In the genomic region with DNA sequence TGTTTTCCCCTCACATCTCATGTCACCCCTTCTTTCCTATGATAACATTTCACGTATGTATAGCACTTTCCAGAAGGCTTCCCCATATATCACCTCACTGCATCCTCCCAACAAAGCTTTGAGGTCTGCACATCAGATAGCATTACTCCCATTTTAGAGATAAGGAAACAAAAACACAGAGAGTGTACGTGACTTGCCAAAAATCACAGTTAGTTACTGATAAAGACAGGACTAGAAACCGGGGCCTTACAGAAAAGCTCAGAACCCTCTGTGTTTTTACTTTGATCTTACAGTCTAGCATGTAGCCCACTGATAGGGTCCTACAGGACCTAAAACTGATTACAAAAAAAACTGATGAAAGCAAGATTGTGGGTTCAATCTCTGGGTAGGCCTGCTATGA, we compare ENCODE assay signal across 21 cellular contexts.
DNase-seq lines count a peak whose midpoint lies in the region; ATAC-seq, FAIRE-seq and TF ChIP-seq lines count a peak whose summit lies in the region.
"Had no signal": no experiment of that assay in that cellular context is flagged by ENCODE, and none has a peak within 500 bp of the region (broad histone marks: within the 10 kb centered on the region; RNA-seq: fewer than 3 reads in every experiment).

No MANE protein-coding gene starts in this region.

- H3K4me1 ChIP-seq in mammary epithelial cell (ENCODE audit: insufficient read depth, low read length) (peaks cover 25% of the 10 kb centered on the region), breast epithelium (no peaks in the 10 kb centered on the region), H1 (replicated peaks in 1 of 4; ENCODE audit: control insufficient read depth in 3 of 4, insufficient read depth in 4 of 4, low read length in 3 of 4) (no peaks in the 10 kb centered on the region), mesendoderm (ENCODE audit: control insufficient read depth, low read depth, low read length) (peaks cover 2% of the 10 kb centered on the region), right atrium auricular region (no peaks in the 10 kb centered on the region)
- H3K4me1 ChIP-seq: HAP-1 had no signal

- H3K4me2 ChIP-seq in mammary epithelial cell (ENCODE audit: insufficient read depth, low read depth, low read length), result no peak overlapping the region
- H3K4me2 ChIP-seq in H1 (ENCODE audit: insufficient read depth in 1 of 2, low read depth in 2 of 2, low read length in 2 of 2), result no peak overlapping the region
- no peak overlapping the region for H3K4me2 ChIP-seq in mesendoderm (ENCODE audit: low read length)
- H3K4me2 ChIP-seq: A549, BLaER1 had no signal

- H3K79me2 ChIP-seq in mammary epithelial cell (ENCODE audit: insufficient read depth, low read length) (no peaks in the 10 kb centered on the region), H1 (ENCODE audit: control insufficient read depth in 1 of 2, insufficient read depth in 2 of 2, low read length in 2 of 2) (no peaks in the 10 kb centered on the region), mesendoderm (ENCODE audit: control insufficient read depth, insufficient read depth, low read length) (no peaks in the 10 kb centered on the region)

- CTCF ChIA-PET in mammary epithelial cell (lab: Charles Lee; ENCODE audit: low non-redundant PET), result no interaction called here
- CTCF ChIA-PET in H1 (lab: Charles Lee; ENCODE audit: partially characterized antibody), result interaction anchor here (1.2 to 1.3 kb wide), 2 partner anchors 18 to 152 kb away, joined by 3 read pairs; no protein-coding TSS in a partner anchor

- H4K20me1 ChIP-seq in mammary epithelial cell (ENCODE audit: insufficient read depth, low read length) (no peaks in the 10 kb centered on the region), H1 (replicated peaks in 1 of 2; ENCODE audit: control insufficient read depth in 1 of 2, insufficient read depth in 2 of 2, low read length in 2 of 2) (no peaks in the 10 kb centered on the region)
- H4K20me1 ChIP-seq: BLaER1 had no signal

- H3K56ac ChIP-seq in H1 (replicated peaks; ENCODE audit: insufficient read length, low read depth, low read length) (no peak overlapping the region), mesendoderm (ENCODE audit: low read length) (no peak overlapping the region)

- H3K23ac ChIP-seq in H1 (ENCODE audit: insufficient read length) (peak overlapping the region; percentile 62), mesendoderm (ENCODE audit: low read length) (no peak overlapping the region)

- no peak for TF ChIP-seq POLR2A in breast epithelium (IDR thresholded peaks at IDR 0.05)
- no peak for TF ChIP-seq POLR2A in H1 (IDR thresholded peaks at IDR 0.05; ENCODE audit: control extremely low read depth in 1 of 2, low read depth in 2 of 2, low read length in 2 of 2)

- no peak overlapping the region for H2BK12ac ChIP-seq in H1 (ENCODE audit: low read depth, low read length)

- intact Hi-C loops in mammary epithelial cell (cut with micrococcal nuclease) (loop anchor here (5.0 kb wide), 1 partner anchor 118 kb away; no protein-coding TSS in a partner anchor), breast epithelium (cut with DNase I; ENCODE audit: low total_unique reads) (no loop called here)

- no peak for DNase-seq in mammary epithelial cell
- DNase-seq in breast epithelium (ENCODE audit: low spot score in 2 of 2), result no peak
- DNase-seq in H1 (ENCODE audit: low read depth in 1 of 2, low spot score in 2 of 2), result no peak
- DNase-seq in mesendoderm, result peak; percentile 69
- no peak for DNase-seq in activated CD8-positive, alpha-beta memory T cell treated with anti-CD3 and anti-CD28 coated beads, Interleukin-2, amount 50 U/mL, for 4 hours
- DNase-seq in right atrium auricular region (ENCODE audit: low spot score), result no peak
- DNase-seq: Calu3; CD4-positive, alpha-beta memory T cell; DMS 273 treated with DMSO at 0.1 percent for 48 hours; DMS53; DND-41; EL had no signal

- H3K27me3 ChIP-seq in mammary epithelial cell (ENCODE audit: insufficient read depth, low read length) (no peaks in the 10 kb centered on the region), breast epithelium (no peaks in the 10 kb centered on the region), H1 (replicated peaks in 1 of 4; ENCODE audit: control insufficient read depth in 3 of 4, extremely low read depth in 1 of 4, insufficient read depth in 3 of 4, low read length in 3 of 4) (no peaks in the 10 kb centered on the region), mesendoderm (ENCODE audit: insufficient read depth, low read length, poor library complexity) (no peaks in the 10 kb centered on the region), right atrium auricular region (no peaks in the 10 kb centered on the region)
- H3K27me3 ChIP-seq: BLaER1 had no signal

- no peak overlapping the region for H2BK5ac ChIP-seq in H1 (ENCODE audit: low read depth, low read length)
- no peak overlapping the region for H2BK5ac ChIP-seq in mesendoderm (ENCODE audit: low read length)

- BruUV-seq in mammary epithelial cell (replicated peaks; lab: Mats Ljungman, UMichigan), result no TSS peak

- no peak for ATAC-seq in HG03565 (IDR thresholded peaks at IDR 0.05; ENCODE audit: unreplicated experiment)
- ATAC-seq: A549, GM12878, HepG2 had no signal

- H2AFZ ChIP-seq in mammary epithelial cell (ENCODE audit: low read depth, low read length) (peak overlapping the region; percentile 29), H1 (ENCODE audit: low read length) (no peak overlapping the region)

- 89% methylated on average over 3 of the region's 3 CpGs for WGBS in mammary epithelial cell (ENCODE audit: low coverage, missing lambda C conversion rate)
- whole genome bisulfite sequencing in H1 (ENCODE audit: extremely low coverage in 1 of 2, insufficient coverage in 1 of 2, insufficient read length in 1 of 2, insufficient replicate concordance in 2 of 2, low coverage in 1 of 2, low lambda C conversion rate in 2 of 2, missing lambda C conversion rate in 1 of 2), 2 experiments, result 64% methylated on average over 3 of the region's 3 CpGs; no CpG with 5 or more reads in 1 of the 2 experiments
- WGBS in mesendoderm (ENCODE audit: extremely low coverage, insufficient coverage, low lambda C conversion rate), result no CpG with 5 or more reads among the region's 3 CpGs

- dilution Hi-C loops in mammary epithelial cell (cut with HindIII; ENCODE audit: low sequenced_read_pairs), result no loop called here

- H3K23me2 ChIP-seq in H1 (ENCODE audit: low read depth, low read length), result no peaks in the 10 kb centered on the region

- no peak overlapping the region for H3K4ac ChIP-seq in H1 (replicated peaks; ENCODE audit: insufficient read length, low read depth, low read length)
- H3K4ac ChIP-seq in mesendoderm (ENCODE audit: low read depth, low read length), result no peak overlapping the region

- no peak for FAIRE-seq in H1 (lab: Jason Lieb, UNC)
- FAIRE-seq: A549, GM12878, GM19239, HepG2 had no signal

- H3K18ac ChIP-seq in H1 (ENCODE audit: extremely low read depth, low read length) (no peak overlapping the region), mesendoderm (ENCODE audit: low read length) (no peak overlapping the region)

- no peak overlapping the region for H2BK120ac ChIP-seq in H1 (replicated peaks; ENCODE audit: low read depth, low read length)
- no peak overlapping the region for H2BK120ac ChIP-seq in mesendoderm (ENCODE audit: low read depth, low read length)

- no peak overlapping the region for H3K14ac ChIP-seq in H1 (ENCODE audit: insufficient read length)

- H3K9ac ChIP-seq in mammary epithelial cell (ENCODE audit: insufficient read depth, low read length) (no peak overlapping the region), H1 (replicated peaks in 1 of 4; ENCODE audit: extremely low read depth in 1 of 4, low read depth in 3 of 4, low read length in 3 of 4) (no peak overlapping the region), mesendoderm (ENCODE audit: low read length) (no peak overlapping the region)
- H3K9ac ChIP-seq: BLaER1 had no signal

- TF ChIP-seq EP300 in H1 (IDR thresholded peaks at IDR 0.05; ENCODE audit: borderline replicate concordance in 1 of 2, low read depth in 2 of 2, low read length in 2 of 2), result no peak

- no peak for TF ChIP-seq RAD21 in H1 (IDR thresholded peaks at IDR 0.05 in 1 of 2, conservative IDR thresholded peaks at IDR 0.05 in 1 of 2; ENCODE audit: low read depth in 2 of 2, low read length in 2 of 2)

- H2AK5ac ChIP-seq in H1 (ENCODE audit: low read depth, low read length) (no peak overlapping the region), mesendoderm (ENCODE audit: low read length) (no peak overlapping the region)

- H4K5ac ChIP-seq in H1 (ENCODE audit: insufficient read length, low read depth, low read length) (no peak overlapping the region), mesendoderm (ENCODE audit: low read length) (no peak overlapping the region)

- H3K9me3 ChIP-seq in mammary epithelial cell (replicated peaks; ENCODE audit: insufficient read depth, low read length) (peaks cover 2% of the 10 kb centered on the region), breast epithelium (no peaks in the 10 kb centered on the region), H1 (ENCODE audit: insufficient read depth in 2 of 2, low read depth in 1 of 2, low read length in 1 of 2) (no peaks in the 10 kb centered on the region), right atrium auricular region (peaks cover 0 to 5% of the 10 kb centered on the region in 2 donors)
- H3K9me3 ChIP-seq: A549, HAP-1 had no signal

- H4K8ac ChIP-seq in H1 (ENCODE audit: extremely low read depth, insufficient read depth, low read length), result no peak overlapping the region
- no peak overlapping the region for H4K8ac ChIP-seq in mesendoderm (ENCODE audit: low read depth, low read length)

- H3K79me1 ChIP-seq in H1 (ENCODE audit: low read depth, low read length) (no peaks in the 10 kb centered on the region), mesendoderm (ENCODE audit: low read length) (no peaks in the 10 kb centered on the region)

- H3K4me3 ChIP-seq in mammary epithelial cell (replicated peaks in 1 of 3; ENCODE audit: insufficient read depth in 1 of 3, low read depth in 2 of 3, low read length in 3 of 3) (no peak overlapping the region), breast epithelium (no peak overlapping the region), H1 (ENCODE audit: extremely low read depth in 1 of 4, insufficient read depth in 2 of 4, low read depth in 3 of 4, low read length in 4 of 4) (no peak overlapping the region), mesendoderm (ENCODE audit: low read length) (no peak overlapping the region), right atrium auricular region (no peak overlapping the region)
- H3K4me3 ChIP-seq: A549, BLaER1, GM12878, HAP-1 had no signal

- TF ChIP-seq CTCF in mammary epithelial cell (conservative IDR thresholded peaks at IDR 0.05 in 1 of 2, IDR thresholded peaks at IDR 0.05 in 1 of 2; ENCODE audit: extremely low read depth in 1 of 2, insufficient read depth in 1 of 2, low read depth in 1 of 2, low read length in 2 of 2) (no peak), breast epithelium (IDR thresholded peaks at IDR 0.05) (no peak), H1 (IDR thresholded peaks at IDR 0.05; ENCODE audit: control extremely low read depth in 1 of 3, insufficient read depth in 1 of 3, low read depth in 1 of 3, low read length in 3 of 3) (no peak), right atrium auricular region (IDR thresholded peaks at IDR 0.05) (no peak)

- H2BK15ac ChIP-seq in H1 (ENCODE audit: low read length), result no peak overlapping the region
- no peak overlapping the region for H2BK15ac ChIP-seq in mesendoderm (replicated peaks; ENCODE audit: low read depth)

- no peak overlapping the region for H2BK20ac ChIP-seq in H1 (ENCODE audit: low read length)

- H3K36me3 ChIP-seq in mammary epithelial cell (ENCODE audit: insufficient read depth, low read length) (no peaks in the 10 kb centered on the region), breast epithelium (no peaks in the 10 kb centered on the region), H1 (ENCODE audit: control insufficient read depth in 2 of 4, insufficient read depth in 4 of 4, low read length in 3 of 4) (no peaks in the 10 kb centered on the region), mesendoderm (ENCODE audit: control insufficient read depth, insufficient read depth, low read length) (no peaks in the 10 kb centered on the region), right atrium auricular region (no peaks in the 10 kb centered on the region)
- H3K36me3 ChIP-seq: BLaER1, HAP-1 had no signal

- no peak overlapping the region for H4K91ac ChIP-seq in H1 (replicated peaks; ENCODE audit: insufficient read length, low read length)

- H3K27ac ChIP-seq in mammary epithelial cell (ENCODE audit: insufficient read depth, low read depth, low read length) (no peak overlapping the region), breast epithelium (no peak overlapping the region), H1 (ENCODE audit: low read depth, low read length) (no peak overlapping the region), mesendoderm (ENCODE audit: low read depth, low read length) (no peak overlapping the region), right atrium auricular region (no peak overlapping the region)
- H3K27ac ChIP-seq: 22Rv1, A549, BLaER1, HL-60 had no signal

- POLR2A ChIA-PET in H1 (lab: Charles Lee; ENCODE audit: partially characterized antibody), result no interaction called here

- in situ Hi-C loops in mammary epithelial cell (cut with MboI; ENCODE audit: low sequenced_read_pairs in 2 of 2), result loop anchor here (25.0 kb wide), 2 partner anchors 118 to 657 kb away; no protein-coding TSS in a partner anchor
